Comparison of ENCODE assay signal across 8 cellular contexts in genomic region chr14:77023001-77023996, GRCh38. TPM values are rescaled to one million over a fixed set of nuclear protein-coding genes. Genes with fewer than 3 reads are reported as not detected.
A peak's percentile ranks its signal among the peaks of the same experiment; 100 is the strongest.
DNase-seq lines count a peak whose midpoint lies in the region; ATAC-seq and TF ChIP-seq lines count a peak whose summit lies in the region.

No MANE protein-coding gene starts in this region.

- TF ChIP-seq EP300 in upper lobe of left lung (IDR thresholded peaks at IDR 0.05) = peak in 1 of 4 donors; percentile 8

- peaks cover 30% of the 10 kb centered on the region for H3K27me3 ChIP-seq in ectodermal cell (ENCODE audit: control insufficient read depth, insufficient read depth, low read length, poor library complexity, severe bottlenecking)
- no peaks in the 10 kb centered on the region for H3K27me3 ChIP-seq in mucosa of rectum (ENCODE audit: control insufficient read depth in 2 of 2, insufficient read depth in 2 of 2, low read length in 2 of 2)
- H3K27me3 ChIP-seq in upper lobe of left lung = no peaks in the 10 kb centered on the region

- no peak for ATAC-seq in upper lobe of left lung (ENCODE audit: low FRiP score in 2 of 2)
- no peak for ATAC-seq in HG02973 (IDR thresholded peaks at IDR 0.05; ENCODE audit: unreplicated experiment)
- no peak for ATAC-seq in GM19452 (IDR thresholded peaks at IDR 0.05; ENCODE audit: unreplicated experiment)

- H3K27ac Mint-ChIP-seq in activated CD4-positive, alpha-beta T cell treated with anti-CD3 and anti-CD28 coated beads, Interleukin-2, amount 10 ng/mL, durations not matched to agents 7 days and 5 days = peak overlapping the region; percentile 86

- H3K36me3 ChIP-seq in ectodermal cell (ENCODE audit: control insufficient read depth, insufficient read depth, low read length) = no peaks in the 10 kb centered on the region
- peaks cover 2 to 4% of the 10 kb centered on the region in 2 donors for H3K36me3 ChIP-seq in mucosa of rectum (ENCODE audit: control insufficient read depth in 2 of 2, insufficient read depth in 2 of 2, low read length in 2 of 2)
- peaks cover 0 to 21% (median 11%) of the 10 kb centered on the region in 4 donors for H3K36me3 ChIP-seq in upper lobe of left lung

- peaks cover 23% of the 10 kb centered on the region for H3K36me3 Mint-ChIP-seq in activated CD4-positive, alpha-beta T cell treated with anti-CD3 and anti-CD28 coated beads, Interleukin-2, amount 10 ng/mL, durations not matched to agents 7 days and 5 days (ENCODE audit: low read depth)

- H3K4me3 ChIP-seq in ectodermal cell (ENCODE audit: insufficient read depth, low read depth, low read length) = no peak overlapping the region
- H3K4me3 ChIP-seq in mucosa of rectum (ENCODE audit: low read length in 2 of 2) = peak overlapping the region; percentile 26 to 56
- peak overlapping the region in 2 of 4 donors; percentile 77 to 92 for H3K4me3 ChIP-seq in upper lobe of left lung

- peak in 1 of 4 donors; percentile 44 for TF ChIP-seq POLR2A in upper lobe of left lung (IDR thresholded peaks at IDR 0.05)

- H3K9me3 Mint-ChIP-seq in activated CD4-positive, alpha-beta T cell treated with anti-CD3 and anti-CD28 coated beads, Interleukin-2, amount 10 ng/mL, durations not matched to agents 7 days and 5 days = no peaks in the 10 kb centered on the region

- peaks cover 46% of the 10 kb centered on the region for H3K4me1 Mint-ChIP-seq in activated CD4-positive, alpha-beta T cell treated with anti-CD3 and anti-CD28 coated beads, Interleukin-2, amount 10 ng/mL, durations not matched to agents 7 days and 5 days

- WGBS in ectodermal cell, 2 experiments = 57 to 58% methylated on average over 16 to 17 of the region's 17 CpGs
- 34 to 36% methylated on average over 17 of the region's 17 CpGs for WGBS in upper lobe of left lung, 2 donors

- H3K9ac ChIP-seq in mucosa of rectum (ENCODE audit: low read depth in 1 of 2, low read length in 2 of 2) = peak overlapping the region; percentile 50 to 52

- no peaks in the 10 kb centered on the region for H3K27me3 Mint-ChIP-seq in activated CD4-positive, alpha-beta T cell treated with anti-CD3 and anti-CD28 coated beads, Interleukin-2, amount 10 ng/mL, durations not matched to agents 7 days and 5 days

- H3K9me3 ChIP-seq in ectodermal cell (ENCODE audit: control insufficient read depth, low read length) = no peaks in the 10 kb centered on the region
- no peaks in the 10 kb centered on the region for H3K9me3 ChIP-seq in mucosa of rectum (ENCODE audit: control insufficient read depth in 2 of 2, low read length in 2 of 2)
- H3K9me3 ChIP-seq in upper lobe of left lung = no peaks in the 10 kb centered on the region

- H3K4me1 ChIP-seq in ectodermal cell (ENCODE audit: control insufficient read depth, insufficient read depth, low read length) (peaks cover 45% of the 10 kb centered on the region), mucosa of rectum (ENCODE audit: control insufficient read depth in 2 of 2, insufficient read depth in 2 of 2, low read length in 2 of 2) (peaks cover 44 to 48% of the 10 kb centered on the region in 2 donors), upper lobe of left lung (peaks cover 33 to 48% (median 40%) of the 10 kb centered on the region in 4 donors)

- H3K27ac ChIP-seq in ectodermal cell (ENCODE audit: insufficient read depth, low read depth, low read length, poor library complexity, severe bottlenecking) (peak overlapping the region; percentile 38), mucosa of rectum (ENCODE audit: low read depth in 2 of 2, low read length in 2 of 2) (peak overlapping the region; percentile 82 to 85), upper lobe of left lung (peak overlapping the region; percentile 59 to 73 (median 68))

- CTCF ChIA-PET in activated CD4-positive, alpha-beta T cell treated with anti-CD3 and anti-CD28 coated beads, Interleukin-2, amount 10 ng/mL, durations not matched to agents 7 days and 5 days (lab: Charles Lee) = interaction anchor here (0.7 to 2.0 kb wide), 12 partner anchors 11 to 110 kb away, joined by 3 to 7 read pairs (median 4); no protein-coding TSS in a partner anchor

- no peak for DNase-seq in activated CD4-positive, alpha-beta T cell treated with anti-CD3 and anti-CD28 coated beads, Interleukin-2, amount 10 ng/mL, durations not matched to agents 7 days and 5 days
- DNase-seq in activated CD4-positive, alpha-beta T cell treated with anti-CD3 and anti-CD28 coated beads, Interleukin-2, amount 50 U/mL, for 4 hours = no peak
- DNase-seq in RPMI8226 (peak; percentile 45), upper lobe of left lung (peak in 1 of 2 donors; percentile 57)

- POLR2A ChIA-PET in activated CD4-positive, alpha-beta T cell treated with anti-CD3 and anti-CD28 coated beads, Interleukin-2, amount 10 ng/mL, durations not matched to agents 7 days and 5 days (lab: Charles Lee) = no interaction called here

- peak in 1 of 6 experiments; percentile 23 for TF ChIP-seq CTCF in upper lobe of left lung (IDR thresholded peaks at IDR 0.05)

- peak overlapping the region; percentile 48 for H3K4me3 Mint-ChIP-seq in activated CD4-positive, alpha-beta T cell treated with anti-CD3 and anti-CD28 coated beads, Interleukin-2, amount 10 ng/mL, durations not matched to agents 7 days and 5 days

RNA-seq across cellular contexts. Expression of gene IRF2BPL, which starts 5.2 kb away (rescaled TPM):
- total RNA-seq in activated CD4-positive, alpha-beta T cell treated with anti-CD3 and anti-CD28 coated beads, Interleukin-2, amount 10 ng/mL, durations not matched to agents 7 days and 5 days = 10 to 100 TPM; 26.0 to 29.9 TPM
- 15.5 TPM for polyA plus RNA-seq in ectodermal cell (2013, experiment 1 of 4)
- polyA plus RNA-seq in ectodermal cell (2013, experiment 2 of 4) = 12.7 TPM
- polyA plus RNA-seq in ectodermal cell (2013, experiment 3 of 4) = 15.6 TPM
- 16.1 TPM for polyA plus RNA-seq in ectodermal cell (2013, experiment 4 of 4)
- total RNA-seq in upper lobe of left lung = 100 to 1,000 TPM in 1 of 6 donors, 10 to 100 TPM in 5; 44.0 to 111 (median 49.6) TPM
